8 cellular contexts compared by ENCODE assay signal in genomic region chr1:182615468-182616129, GRCh38. TPM values are rescaled to one million over a fixed set of nuclear protein-coding genes. Genes with fewer than 3 reads are reported as not detected.
DNase-seq lines count a peak whose midpoint lies in the region; ATAC-seq and TF ChIP-seq lines count a peak whose summit lies in the region.

No MANE protein-coding gene starts in this region.

- peak overlapping the region; percentile 55 for H3K27ac Mint-ChIP-seq in Caco-2 (ENCODE audit: unreplicated experiment)
- H3K27ac Mint-ChIP-seq in T-cell, result peak overlapping the region; percentile 34 to 70
- peak overlapping the region; percentile 99 to 100 for H3K27ac Mint-ChIP-seq in stimulated activated naive CD8-positive, alpha-beta T cell treated with anti-CD3 and anti-CD28 coated beads, Interleukin-15, amount 100 ng/mL, for 72 hours

- H3K4me3 Mint-ChIP-seq in Caco-2 (ENCODE audit: unreplicated experiment) (peak overlapping the region; percentile 72), T-cell (peak overlapping the region; percentile 76 to 83 (median 79))
- peak overlapping the region; percentile 85 to 86 for H3K4me3 Mint-ChIP-seq in stimulated activated naive CD8-positive, alpha-beta T cell treated with anti-CD3 and anti-CD28 coated beads, Interleukin-15, amount 100 ng/mL, for 72 hours

- TF ChIP-seq CTCF in Caco-2 (IDR thresholded peaks at IDR 0.05; ENCODE audit: insufficient read depth in 1 of 2, low read depth in 1 of 2, low read length in 1 of 2, severe bottlenecking in 1 of 2, unreplicated experiment in 1 of 2) (no peak), lower lobe of right lung (IDR thresholded peaks at IDR 0.05) (no peak)

- no peaks in the 10 kb centered on the region for H3K36me3 Mint-ChIP-seq in Caco-2 (ENCODE audit: insufficient read depth, unreplicated experiment)
- peaks cover 1% of the 10 kb centered on the region for H3K36me3 Mint-ChIP-seq in T-cell

- H3K27me3 Mint-ChIP-seq in Caco-2 (ENCODE audit: insufficient read depth, unreplicated experiment) (peaks cover under 1% of the 10 kb centered on the region), T-cell (peaks cover 25 to 34% of the 10 kb centered on the region in 2 donors)
- H3K27me3 Mint-ChIP-seq in stimulated activated naive CD8-positive, alpha-beta T cell treated with anti-CD3 and anti-CD28 coated beads, Interleukin-15, amount 100 ng/mL, for 72 hours, result peaks cover 54% of the 10 kb centered on the region

- intact Hi-C loops in Caco-2 (cut with micrococcal nuclease; ENCODE audit: unreplicated experiment), result no loop called here
- intact Hi-C loops in lower lobe of right lung (cut with DNase I), result no loop called here

- H3K9me3 Mint-ChIP-seq in Caco-2 (ENCODE audit: unreplicated experiment) (peaks cover 4% of the 10 kb centered on the region), T-cell (peaks cover 0 to 2% (median 1%) of the 10 kb centered on the region in 3 donors)
- peaks cover 7 to 15% of the 10 kb centered on the region in 2 donors for H3K9me3 Mint-ChIP-seq in stimulated activated naive CD8-positive, alpha-beta T cell treated with anti-CD3 and anti-CD28 coated beads, Interleukin-15, amount 100 ng/mL, for 72 hours

- POLR2A ChIA-PET in Caco-2 (lab: Charles Lee), result no interaction called here
- POLR2A ChIA-PET in T-cell (lab: Charles Lee), result interaction anchor here in 1 of 2 donors (1.6 kb wide), 1 partner anchor 13 kb away, joined by 8 read pairs; no protein-coding TSS in a partner anchor

- no peaks in the 10 kb centered on the region for H3K27me3 ChIP-seq in Caco-2 (replicated peaks; ENCODE audit: control insufficient read depth, insufficient read depth, low read length)
- H3K27me3 ChIP-seq in lower lobe of right lung (ENCODE audit: low read depth), result no peaks in the 10 kb centered on the region

- no peak for DNase-seq in Caco-2
- peak in 15 of 34 experiments; percentile 12 to 63 (median 32) for DNase-seq in T-cell
- peak; percentile 58 for DNase-seq in lower lobe of right lung
- DNase-seq in stimulated activated naive CD8-positive, alpha-beta T cell treated with anti-CD3 and anti-CD28 coated beads, Interleukin-15, amount 100 ng/mL, for 72 hours, result peak; percentile 77 to 90
- no peak for DNase-seq in iPS-NIHi11 (ENCODE audit: low spot score)

- H3K4me3 ChIP-seq in Caco-2 (ENCODE audit: low read depth, low read length) (no peak overlapping the region), lower lobe of right lung (peak overlapping the region; percentile 61)

- CTCF ChIA-PET in Caco-2 (lab: Charles Lee), result no interaction called here
- CTCF ChIA-PET in T-cell (lab: Charles Lee), result interaction anchor here (0.8 to 4.0 kb wide), 10 partner anchors 9 to 167 kb away, joined by 3 to 21 read pairs (median 6); no protein-coding TSS in a partner anchor

- H3K4me1 ChIP-seq in Caco-2 (no peaks in the 10 kb centered on the region), lower lobe of right lung (peaks cover 29% of the 10 kb centered on the region)

- H3K9me3 ChIP-seq in Caco-2, result no peaks in the 10 kb centered on the region
- H3K9me3 ChIP-seq in lower lobe of right lung, result no peaks in the 10 kb centered on the region

- no TSS peak for BruUV-seq in Caco-2 (replicated peaks; lab: Mats Ljungman, UMichigan)

- H3K27ac ChIP-seq in cingulate gyrus (ENCODE audit: low read depth, low read length), result peak overlapping the region; percentile 84
- peak overlapping the region; percentile 91 for H3K27ac ChIP-seq in lower lobe of right lung

- H3K36me3 ChIP-seq in Caco-2 (ENCODE audit: control insufficient read depth, insufficient read depth, low read length) (no peaks in the 10 kb centered on the region), lower lobe of right lung (no peaks in the 10 kb centered on the region)

- ATAC-seq in GM19455 (IDR thresholded peaks at IDR 0.05; ENCODE audit: unreplicated experiment) (peak; percentile 14), HG03575 (IDR thresholded peaks at IDR 0.05; ENCODE audit: extremely low read depth, insufficient number of reproducible peaks, low FRiP score, unreplicated experiment) (peak; percentile 11), T-cell (replicated peaks in 1 of 4) (peak; percentile 18 to 46 (median 26)), lower lobe of right lung (peak; percentile 51 to 58)
- peak; percentile 77 for ATAC-seq in stimulated activated naive CD8-positive, alpha-beta T cell treated with anti-CD3 and anti-CD28 coated beads, Interleukin-15, amount 100 ng/mL, for 72 hours

- peaks cover 17% of the 10 kb centered on the region for H3K4me1 Mint-ChIP-seq in Caco-2 (ENCODE audit: low read depth, unreplicated experiment)
- peaks cover 36 to 40% (median 39%) of the 10 kb centered on the region in 3 donors for H3K4me1 Mint-ChIP-seq in T-cell
- peaks cover 91% of the 10 kb centered on the region for H3K4me1 Mint-ChIP-seq in stimulated activated naive CD8-positive, alpha-beta T cell treated with anti-CD3 and anti-CD28 coated beads, Interleukin-15, amount 100 ng/mL, for 72 hours

RNA-seq across cellular contexts. Expression of gene RGS16, which starts 11.4 kb away (rescaled TPM):
- 0.77 and 1.2 TPM in 2 replicates for total RNA-seq in Caco-2 (2022)
- 10 to 100 TPM in 1 of 5 donors, 1 to 10 TPM in 4; 2.9 to 15.6 (median 4.6) TPM for total RNA-seq in T-cell
- total RNA-seq in lower lobe of right lung, result 14.6 TPM

RNA-seq across cellular contexts. Expression of gene RNASEL, which starts 26.5 kb away (rescaled TPM):
- total RNA-seq in Caco-2 (2022) (2.7 and 2.9 TPM in 2 replicates), T-cell (10 to 100 TPM; 10.5 to 20.8 (median 18.7) TPM), lower lobe of right lung (16.5 TPM)

Comparison
In these comparisons a context has a peak if more than half of its experiments do, and no peak if none do; other contexts are left out.
1. DNase-seq: peak in lower lobe of right lung (single experiment) and stimulated activated naive CD8-positive, alpha-beta T cell treated with anti-CD3 and anti-CD28 coated beads, Interleukin-15, amount 100 ng/mL, for 72 hours (2 of 2); none in Caco-2 (0 of 2) and iPS-NIHi11 (single experiment).
2. ATAC-seq: peak in every context shown above with its lines; median percentile 77 in stimulated activated naive CD8-positive, alpha-beta T cell treated with anti-CD3 and anti-CD28 coated beads, Interleukin-15, amount 100 ng/mL, for 72 hours; 54 in lower lobe of right lung; 26 in T-cell; 14 in GM19455; 11 in HG03575.
3. Peak in every context shown above with its lines, with median percentiles within 50 percentile points of each other: H3K27ac Mint-ChIP-seq and H3K4me3 Mint-ChIP-seq.